In the genomic region with DNA sequence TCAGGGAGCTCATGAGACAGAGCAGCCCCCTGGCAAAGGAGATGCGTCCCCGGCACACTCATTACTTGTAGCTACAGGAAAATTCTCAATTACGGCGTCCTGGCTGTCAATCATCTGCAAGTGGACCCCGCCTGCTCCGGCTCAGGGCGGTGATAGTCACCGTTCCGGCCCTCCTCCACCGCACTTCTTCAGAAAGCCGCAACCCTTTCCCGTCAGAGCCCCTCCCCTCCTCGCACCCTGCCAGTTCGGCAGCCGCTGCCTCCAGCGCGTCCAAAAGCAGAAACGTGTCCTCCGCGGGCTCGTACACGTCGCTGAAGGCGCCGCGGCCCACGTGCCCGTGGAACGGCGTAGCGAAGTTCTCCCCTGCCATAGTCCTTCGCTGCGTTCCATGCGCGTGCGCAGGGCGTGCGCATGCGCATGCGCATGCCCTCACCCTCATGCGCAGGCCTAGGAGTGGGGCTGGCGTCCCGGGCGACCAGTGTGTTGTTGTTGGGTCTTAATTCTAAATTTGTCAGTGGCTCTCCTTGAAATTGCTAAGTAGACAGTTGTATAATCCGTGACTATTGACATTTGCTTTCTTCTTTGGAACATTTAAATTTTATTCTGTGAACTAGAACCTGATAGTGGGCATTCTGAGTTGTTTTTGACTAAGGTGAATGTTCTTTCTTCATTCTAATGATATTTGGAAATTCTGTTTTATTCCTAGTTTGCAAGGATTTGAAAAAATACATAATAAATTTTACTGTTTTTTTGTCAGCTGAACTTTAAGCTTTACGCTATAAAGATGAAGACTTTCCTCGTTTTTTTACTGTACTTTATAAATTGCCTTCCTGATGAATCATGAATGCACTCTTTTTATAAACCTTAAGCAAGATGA, we compare ENCODE assay signal across 8 cellular contexts.
DNase-seq lines count a peak whose midpoint lies in the region; ATAC-seq and TF ChIP-seq lines count a peak whose summit lies in the region.

No MANE protein-coding gene starts in this region.

- DNase-seq in GM23338 (ENCODE audit: low spot score) = peak; percentile 83
- DNase-seq in Kasumi-1 (lab: John Stamatoyannopoulos, UW) = peak; percentile 94 to 95
- DNase-seq in RKO (ENCODE audit: low spot score) = peak; percentile 94
- peak; percentile 73 to 87 for DNase-seq in activated T-helper 1 cell treated with anti-CD3 and anti-CD28 coated beads, Interleukin-2, amount 50 U/mL, for 16 hours (ENCODE audit: low read depth in 1 of 2, low spot score in 1 of 2)
- peak; percentile 93 for DNase-seq in fibroblast of peridontal ligament (ENCODE audit: extremely low read depth)
- peak; percentile 86 for DNase-seq in natural killer cell
- peak; percentile 81 to 94 (median 88) for DNase-seq in stimulated activated naive CD4-positive, alpha-beta T cell (lab: John Stamatoyannopoulos, UW)

- H3K9me3 Mint-ChIP-seq in GM23338 (peaks cover 4% of the 10 kb centered on the region; the same call in 2 of the 3 replicates), natural killer cell (no peaks in the 10 kb centered on the region)

- H3K4me3 Mint-ChIP-seq in GM23338 = peak overlapping the region; percentile 97
- H3K4me3 Mint-ChIP-seq in natural killer cell = peak overlapping the region; percentile 95

- TF ChIP-seq CTCF in DOHH2 (IDR thresholded peaks at IDR 0.05; ENCODE audit: low read depth, low read length, poor library complexity, severe bottlenecking) (no peak), GM23338 (conservative IDR thresholded peaks at IDR 0.05; ENCODE audit: low read depth in 2 of 2) (no peak), natural killer cell (IDR thresholded peaks at IDR 0.05) (no peak)

- peaks cover 13% of the 10 kb centered on the region; the same call in 2 of the 3 replicates for H3K36me3 Mint-ChIP-seq in GM23338 (ENCODE audit: low read depth)
- peaks cover 6% of the 10 kb centered on the region for H3K36me3 Mint-ChIP-seq in natural killer cell

- peak; percentile 99 for ATAC-seq in GM23338
- ATAC-seq in natural killer cell = peak; percentile 89 to 98 (median 93)

- H3K9me2 ChIP-seq in DOHH2 (replicated peaks; ENCODE audit: control insufficient read depth, low read length) (no peaks in the 10 kb centered on the region), GM23338 (ENCODE audit: insufficient read depth) (no peaks in the 10 kb centered on the region)

- peaks cover 6% of the 10 kb centered on the region for H3K27me3 Mint-ChIP-seq in GM23338 (ENCODE audit: insufficient read depth, low read depth, poor library complexity)
- peaks cover 12 to 31% of the 10 kb centered on the region in 2 donors for H3K27me3 Mint-ChIP-seq in natural killer cell (ENCODE audit: low read depth in 2 of 2)

- peak overlapping the region; percentile 76 for H3K27ac ChIP-seq in DOHH2 (ENCODE audit: low read depth, low read length)
- H3K27ac ChIP-seq in GM23338 (ENCODE audit: low read depth) = peak overlapping the region; percentile 30; the same call in 1 of the 2 replicates

- H3K4me1 Mint-ChIP-seq in GM23338 (no peaks in the 10 kb centered on the region), natural killer cell (peaks cover 23 to 25% of the 10 kb centered on the region in 2 donors)

- H3K4me1 ChIP-seq in DOHH2 (ENCODE audit: control insufficient read depth, low read length) = peaks cover 18% of the 10 kb centered on the region
- no peaks in the 10 kb centered on the region for H3K4me1 ChIP-seq in GM23338 (ENCODE audit: insufficient read depth)

- H3K36me3 ChIP-seq in DOHH2 (ENCODE audit: control insufficient read depth, low read length) (peaks cover 16% of the 10 kb centered on the region), GM23338 (ENCODE audit: insufficient read depth) (peaks cover 7% of the 10 kb centered on the region; the same call in 1 of the 2 replicates)

- H3K9me3 ChIP-seq in DOHH2 (ENCODE audit: control insufficient read depth, insufficient read depth, low read length) = no peaks in the 10 kb centered on the region

- H2AFZ ChIP-seq in GM23338 = peak overlapping the region; percentile 94

- H4K20me1 ChIP-seq in DOHH2 (ENCODE audit: control insufficient read depth, insufficient read depth, low read depth, low read length) = no peaks in the 10 kb centered on the region
- H4K20me1 ChIP-seq in GM23338 (replicated peaks; ENCODE audit: insufficient read depth) = no peaks in the 10 kb centered on the region

- intact Hi-C loops in natural killer cell (cut with micrococcal nuclease) = loop anchor here (1.0 to 10.0 kb wide), 2 partner anchors 49 to 190 kb away; a partner anchor contains a TSS

- H3K27me3 ChIP-seq in DOHH2 (ENCODE audit: control insufficient read depth, low read length) (peaks cover 5% of the 10 kb centered on the region; the same call in 1 of the 2 replicates), GM23338 (ENCODE audit: insufficient read depth) (no peaks in the 10 kb centered on the region)

- peaks cover 11% of the 10 kb centered on the region for H3K79me2 ChIP-seq in DOHH2 (ENCODE audit: control insufficient read depth, low read length)
- 0 out of 2 replicates have a peak, but pooled peaks cover 2% of the 10 kb centered on the region for H3K79me2 ChIP-seq in GM23338 (replicated peaks; ENCODE audit: insufficient read depth)

- H3F3A ChIP-seq in DOHH2 (ENCODE audit: control insufficient read depth, insufficient read depth) (peaks cover 6% of the 10 kb centered on the region; the same call in 1 of the 2 replicates), GM23338 (replicated peaks; ENCODE audit: low read depth) (no peaks in the 10 kb centered on the region)

- H3K27ac Mint-ChIP-seq in GM23338 (peak overlapping the region; percentile 99), natural killer cell (peak overlapping the region; percentile 98 to 100)

- H3K4me2 ChIP-seq in DOHH2 (ENCODE audit: low read length) = peak overlapping the region; percentile 69
- H3K4me2 ChIP-seq in GM23338 = peak overlapping the region; percentile 80

- H3K4me3 ChIP-seq in DOHH2 (ENCODE audit: low read length) = peak overlapping the region; percentile 85
- peak overlapping the region; percentile 72 for H3K4me3 ChIP-seq in GM23338

TF ChIP-seq in GM23338, 12 proteins besides CTCF, POLR2A, EP300 and RAD21 (continues in another document):
- TF ChIP-seq POLR2AphosphoS5 (IDR thresholded peaks at IDR 0.05; ENCODE audit: low read depth) (peak; percentile 96), CREB1 (CRISPR knock-in tag; IDR thresholded peaks at IDR 0.05; ENCODE audit: low read depth) (peak; percentile 57; the same call in 1 of the 2 replicates)
- TF ChIP-seq, protein P1, sequence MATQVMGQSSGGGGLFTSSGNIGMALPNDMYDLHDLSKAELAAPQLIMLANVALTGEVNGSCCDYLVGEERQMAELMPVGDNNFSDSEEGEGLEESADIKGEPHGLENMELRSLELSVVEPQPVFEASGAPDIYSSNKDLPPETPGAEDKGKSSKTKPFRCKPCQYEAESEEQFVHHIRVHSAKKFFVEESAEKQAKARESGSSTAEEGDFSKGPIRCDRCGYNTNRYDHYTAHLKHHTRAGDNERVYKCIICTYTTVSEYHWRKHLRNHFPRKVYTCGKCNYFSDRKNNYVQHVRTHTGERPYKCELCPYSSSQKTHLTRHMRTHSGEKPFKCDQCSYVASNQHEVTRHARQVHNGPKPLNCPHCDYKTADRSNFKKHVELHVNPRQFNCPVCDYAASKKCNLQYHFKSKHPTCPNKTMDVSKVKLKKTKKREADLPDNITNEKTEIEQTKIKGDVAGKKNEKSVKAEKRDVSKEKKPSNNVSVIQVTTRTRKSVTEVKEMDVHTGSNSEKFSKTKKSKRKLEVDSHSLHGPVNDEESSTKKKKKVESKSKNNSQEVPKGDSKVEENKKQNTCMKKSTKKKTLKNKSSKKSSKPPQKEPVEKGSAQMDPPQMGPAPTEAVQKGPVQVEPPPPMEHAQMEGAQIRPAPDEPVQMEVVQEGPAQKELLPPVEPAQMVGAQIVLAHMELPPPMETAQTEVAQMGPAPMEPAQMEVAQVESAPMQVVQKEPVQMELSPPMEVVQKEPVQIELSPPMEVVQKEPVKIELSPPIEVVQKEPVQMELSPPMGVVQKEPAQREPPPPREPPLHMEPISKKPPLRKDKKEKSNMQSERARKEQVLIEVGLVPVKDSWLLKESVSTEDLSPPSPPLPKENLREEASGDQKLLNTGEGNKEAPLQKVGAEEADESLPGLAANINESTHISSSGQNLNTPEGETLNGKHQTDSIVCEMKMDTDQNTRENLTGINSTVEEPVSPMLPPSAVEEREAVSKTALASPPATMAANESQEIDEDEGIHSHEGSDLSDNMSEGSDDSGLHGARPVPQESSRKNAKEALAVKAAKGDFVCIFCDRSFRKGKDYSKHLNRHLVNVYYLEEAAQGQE (IDR thresholded peaks at IDR 0.05; ENCODE audit: unreplicated experiment) = no peak

Comparison
In these comparisons a context has a peak if more than half of its experiments do, and no peak if none do; other contexts are left out.
1. Peak in every context shown above with its lines: DNase-seq, ATAC-seq, H3K4me3 ChIP-seq and H3K27ac ChIP-seq.